1 cellular context compared by ENCODE assay signal in the genomic region with DNA sequence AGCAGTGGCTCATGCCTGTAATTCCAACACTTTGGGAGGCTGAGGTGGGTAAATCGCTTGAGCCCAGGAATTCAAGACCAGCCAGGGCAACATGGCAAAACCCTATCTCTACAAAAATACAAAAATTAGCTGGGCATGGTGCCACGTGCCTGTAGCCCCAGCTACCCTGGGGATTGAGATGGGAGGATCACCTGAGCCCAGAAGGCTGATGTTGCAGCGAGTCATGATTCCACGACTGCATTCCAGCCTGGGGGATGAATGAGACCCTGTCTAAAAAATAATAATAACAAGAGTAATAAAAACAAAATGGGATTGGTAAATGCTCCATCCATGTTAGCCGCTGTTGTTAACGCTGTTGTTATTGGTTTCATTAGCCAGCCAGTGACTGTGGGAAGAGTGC.
TF ChIP-seq lines count a peak whose summit lies in the region.

No MANE protein-coding gene starts in this region.

TF ChIP-seq in IMR-90, 13 proteins besides CTCF, POLR2A, EP300 and RAD21:
- TF ChIP-seq, protein P1, sequence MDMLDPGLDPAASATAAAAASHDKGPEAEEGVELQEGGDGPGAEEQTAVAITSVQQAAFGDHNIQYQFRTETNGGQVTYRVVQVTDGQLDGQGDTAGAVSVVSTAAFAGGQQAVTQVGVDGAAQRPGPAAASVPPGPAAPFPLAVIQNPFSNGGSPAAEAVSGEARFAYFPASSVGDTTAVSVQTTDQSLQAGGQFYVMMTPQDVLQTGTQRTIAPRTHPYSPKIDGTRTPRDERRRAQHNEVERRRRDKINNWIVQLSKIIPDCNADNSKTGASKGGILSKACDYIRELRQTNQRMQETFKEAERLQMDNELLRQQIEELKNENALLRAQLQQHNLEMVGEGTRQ (IDR thresholded peaks at IDR 0.05; ENCODE audit: low read depth, low read length): no peak
- TF ChIP-seq CHD1 (IDR thresholded peaks at IDR 0.05; ENCODE audit: low read depth, low read length) (no peak), MXI1 (IDR thresholded peaks at IDR 0.05; ENCODE audit: borderline replicate concordance, low read depth, low read length) (no peak), NFE2L2 (IDR thresholded peaks at IDR 0.05; ENCODE audit: low read depth, low read length) (no peak), CEBPB (IDR thresholded peaks at IDR 0.05; ENCODE audit: low read depth, low read length) (no peak), RCOR1 (IDR thresholded peaks at IDR 0.05; ENCODE audit: insufficient replicate concordance, low read length) (no peak), BHLHE40 (IDR thresholded peaks at IDR 0.05; ENCODE audit: low read depth, low read length) (no peak), RFX5 (IDR thresholded peaks at IDR 0.05; ENCODE audit: low read depth, low read length) (no peak), FOS (IDR thresholded peaks at IDR 0.05; ENCODE audit: low read depth, low read length) (no peak), MAZ (IDR thresholded peaks at IDR 0.05; ENCODE audit: borderline replicate concordance, low read depth, low read length) (no peak), SMC3 (IDR thresholded peaks at IDR 0.05; ENCODE audit: low read depth, low read length) (no peak), MAFK (IDR thresholded peaks at IDR 0.05; ENCODE audit: low read depth, low read length) (no peak)
- TF ChIP-seq, protein P2, sequence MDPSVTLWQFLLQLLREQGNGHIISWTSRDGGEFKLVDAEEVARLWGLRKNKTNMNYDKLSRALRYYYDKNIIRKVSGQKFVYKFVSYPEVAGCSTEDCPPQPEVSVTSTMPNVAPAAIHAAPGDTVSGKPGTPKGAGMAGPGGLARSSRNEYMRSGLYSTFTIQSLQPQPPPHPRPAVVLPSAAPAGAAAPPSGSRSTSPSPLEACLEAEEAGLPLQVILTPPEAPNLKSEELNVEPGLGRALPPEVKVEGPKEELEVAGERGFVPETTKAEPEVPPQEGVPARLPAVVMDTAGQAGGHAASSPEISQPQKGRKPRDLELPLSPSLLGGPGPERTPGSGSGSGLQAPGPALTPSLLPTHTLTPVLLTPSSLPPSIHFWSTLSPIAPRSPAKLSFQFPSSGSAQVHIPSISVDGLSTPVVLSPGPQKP (IDR thresholded peaks at IDR 0.05; ENCODE audit: borderline replicate concordance, low read depth, low read length): no peak
